In genomic region chr6:100491947-100492670, GRCh38 we compare ENCODE assay signal across 21 cellular contexts. TPM values are rescaled to one million over a fixed set of nuclear protein-coding genes. Genes with fewer than 3 reads are reported as not detected.
"Had no signal": no experiment of that assay in that cellular context is flagged by ENCODE, and none has a peak within 500 bp of the region (broad histone marks: within the 10 kb centered on the region; RNA-seq: fewer than 3 reads in every experiment).

No MANE protein-coding gene starts in this region.

- H3K9me3 ChIP-seq: psoas muscle, suprapubic skin, transverse colon had no signal

- H3K4me3 ChIP-seq: psoas muscle, suprapubic skin, transverse colon had no signal

- DNase-seq: activated CD4-positive, alpha-beta T cell treated with anti-CD3 and anti-CD28 coated beads, Interleukin-2, amount 10 ng/mL, durations not matched to agents 24 days and 14 days; activated CD8-positive, alpha-beta T cell treated with anti-CD3 and anti-CD28 coated beads for 36 hours; activated naive CD4-positive, alpha-beta T cell; activated naive CD8-positive, alpha-beta T cell treated with anti-CD3 and anti-CD28 coated beads for 36 hours; activated T-cell treated with anti-CD3 and anti-CD28 coated beads, Interleukin-2, amount 50 U/mL, for 1 hour; amniotic stem cell; effector CD8-positive, alpha-beta T cell; left colon; psoas muscle; right cardiac atrium; small intestine; stimulated activated CD4-positive, alpha-beta T cell treated with anti-CD3 and anti-CD28 coated beads, Interleukin-15, amount 100 ng/mL, for 24 hours; stimulated activated CD4-positive, alpha-beta T cell treated with anti-CD3 and anti-CD28 coated beads, Interleukin-2, amount 100 ng/mL, for 48 hours; stimulated activated naive CD8-positive, alpha-beta T cell treated with anti-CD3 and anti-CD28 coated beads, Interleukin-15, amount 100 ng/mL, for 72 hours; T1000; transverse colon had no signal

- H3K27ac ChIP-seq: psoas muscle, suprapubic skin, transverse colon had no signal

- H3K36me3 ChIP-seq: suprapubic skin, transverse colon had no signal

- ATAC-seq: activated CD8-positive, alpha-beta T cell treated with anti-CD3 and anti-CD28 coated beads for 36 hours; activated T-helper 17 cell treated with anti-CD3 and anti-CD28 coated beads, Interleukin-2, amount 50 U/mL, for 72 hours; left colon; psoas muscle; right cardiac atrium; stimulated activated naive CD8-positive, alpha-beta T cell treated with anti-CD3 and anti-CD28 coated beads, Interleukin-15, amount 100 ng/mL, for 72 hours had no signal

- H3K4me1 ChIP-seq: psoas muscle, suprapubic skin, transverse colon had no signal

RNA-seq across cellular contexts. Expression of gene SIM1, which starts 27.4 kb away (rescaled TPM):
- total RNA-seq: activated CD4-positive, alpha-beta T cell treated with anti-CD3 and anti-CD28 coated beads, Interleukin-2, amount 10 ng/mL, durations not matched to agents 24 days and 14 days; activated CD8-positive, alpha-beta T cell treated with anti-CD3 and anti-CD28 coated beads for 36 hours; activated naive CD8-positive, alpha-beta T cell treated with anti-CD3 and anti-CD28 coated beads for 36 hours; activated T-helper 17 cell treated with anti-CD3 and anti-CD28 coated beads, Interleukin-2, amount 50 U/mL, for 72 hours; cerebellum; fibroblast of villous mesenchyme; left colon; lung microvascular endothelial cell; right cardiac atrium; transverse colon had no signal
